8 cellular contexts compared by ENCODE assay signal in the genomic region with DNA sequence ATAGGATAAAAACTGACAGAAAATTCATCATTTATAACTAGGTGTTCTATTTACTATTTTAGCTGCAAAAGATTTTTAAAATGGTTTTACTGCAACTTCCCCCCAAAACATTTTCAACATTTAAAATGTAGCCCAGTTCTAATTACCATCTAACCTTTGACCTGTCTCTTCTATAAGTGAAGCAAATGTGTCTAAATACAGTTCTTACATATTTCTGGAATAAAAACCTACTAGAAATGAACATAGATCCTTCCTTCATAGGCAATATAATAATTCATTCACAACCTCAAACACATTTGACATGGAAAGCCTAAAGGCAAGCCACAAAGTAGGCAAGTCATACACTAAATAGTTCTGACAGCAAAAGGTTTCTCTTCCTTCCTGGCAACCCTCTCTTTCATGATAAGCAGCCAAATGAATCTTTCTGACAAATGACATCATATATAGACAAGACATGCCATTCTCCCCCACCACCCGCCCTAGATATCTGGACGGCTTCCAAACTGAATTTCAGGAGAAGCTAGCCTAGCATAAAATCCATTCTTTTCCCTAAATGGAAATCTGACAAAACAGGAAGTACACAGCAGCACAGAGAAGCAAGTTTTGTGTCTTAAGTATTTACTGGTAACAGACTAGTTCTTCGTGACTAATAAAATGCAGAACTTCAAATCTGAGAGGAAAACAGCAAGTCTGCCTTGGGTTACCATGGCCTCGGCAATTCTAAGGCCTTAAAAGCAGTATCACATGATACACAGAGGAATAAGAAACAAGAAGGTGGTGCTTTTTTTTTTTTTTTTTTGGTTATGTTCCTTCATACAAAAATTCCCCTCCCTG. TPM values are rescaled to one million over a fixed set of nuclear protein-coding genes. Genes with fewer than 3 reads are reported as not detected.
DNase-seq lines count a peak whose midpoint lies in the region; ATAC-seq and TF ChIP-seq lines count a peak whose summit lies in the region.

No MANE protein-coding gene starts in this region.

- H3K4me3 ChIP-seq in colonic mucosa (no peak overlapping the region), liver (ENCODE audit: low read depth in 1 of 3, low read length in 3 of 3) (no peak overlapping the region)

- H3K9me3 ChIP-seq in colonic mucosa (no peaks in the 10 kb centered on the region), liver (ENCODE audit: control insufficient read depth in 4 of 4, low read length in 3 of 4) (no peaks in the 10 kb centered on the region)

- H3K36me3 ChIP-seq in colonic mucosa (no peaks in the 10 kb centered on the region), liver (ENCODE audit: control insufficient read depth in 4 of 4, insufficient read depth in 3 of 4, low read depth in 1 of 4, low read length in 3 of 4) (peaks cover 7 to 19% (median 13%) of the 10 kb centered on the region in 4 donors)

- 24% methylated on average over 4 of the region's 4 CpGs for WGBS in liver

- H3K27ac ChIP-seq in colonic mucosa (peak overlapping the region; percentile 75), liver (ENCODE audit: low read depth in 1 of 2, low read length in 2 of 2) (peak overlapping the region; percentile 61 to 79), temporal lobe (ENCODE audit: low read depth, low read length) (peak overlapping the region; percentile 5)

- DNase-seq in GM03348 (ENCODE audit: low spot score) (peak; percentile 76), RPMI7951 (ENCODE audit: low read depth) (peak; percentile 88), colonic mucosa (peak; percentile 56), NCI-H2107 (lab: John Stamatoyannopoulos, UW) (no peak), HuH-7.5 (ENCODE audit: low spot score) (no peak)

- ATAC-seq in HG02610 (IDR thresholded peaks at IDR 0.05; ENCODE audit: unreplicated experiment), result peak; percentile 75

- H3K27me3 ChIP-seq in colonic mucosa, result no peaks in the 10 kb centered on the region
- no peaks in the 10 kb centered on the region for H3K27me3 ChIP-seq in liver (ENCODE audit: control insufficient read depth in 4 of 4, insufficient read depth in 4 of 4, low read length in 3 of 4)

- TF ChIP-seq CTCF in colonic mucosa (IDR thresholded peaks at IDR 0.05) (no peak), liver (IDR thresholded peaks at IDR 0.05; ENCODE audit: low read depth, low read length, missing input control) (no peak)

- peaks cover 12% of the 10 kb centered on the region for H3K4me1 ChIP-seq in colonic mucosa
- H3K4me1 ChIP-seq in liver (ENCODE audit: control insufficient read depth in 4 of 4, insufficient read depth in 4 of 4, low read length in 3 of 4), result peaks cover 10 to 46% (median 38%) of the 10 kb centered on the region in 4 donors

- H3K9ac ChIP-seq in colonic mucosa (ENCODE audit: low read depth in 2 of 2, low read length in 2 of 2) (no peak overlapping the region), liver (ENCODE audit: low read depth in 1 of 2, low read length in 2 of 2) (peak overlapping the region in 1 of 2 donors; percentile 10)

- TF ChIP-seq RAD21 in liver (IDR thresholded peaks at IDR 0.05), result no peak

- intact Hi-C loops in colonic mucosa (cut with DNase I), result no loop called here

TF ChIP-seq in liver, 16 proteins besides CTCF, POLR2A, EP300 and RAD21:
- peak; percentile 54 for TF ChIP-seq SP1 (IDR thresholded peaks at IDR 0.05)
- peak; percentile 49 for TF ChIP-seq YY1 (IDR thresholded peaks at IDR 0.05)
- no peak for TF ChIP-seq HNF4A (conservative IDR thresholded peaks at IDR 0.05)
- TF ChIP-seq RXRA (IDR thresholded peaks at IDR 0.05), result peak in 1 of 2 donors; percentile 5
- TF ChIP-seq ATF3 (IDR thresholded peaks at IDR 0.05), result peak; percentile 7
- TF ChIP-seq, protein P1, sequence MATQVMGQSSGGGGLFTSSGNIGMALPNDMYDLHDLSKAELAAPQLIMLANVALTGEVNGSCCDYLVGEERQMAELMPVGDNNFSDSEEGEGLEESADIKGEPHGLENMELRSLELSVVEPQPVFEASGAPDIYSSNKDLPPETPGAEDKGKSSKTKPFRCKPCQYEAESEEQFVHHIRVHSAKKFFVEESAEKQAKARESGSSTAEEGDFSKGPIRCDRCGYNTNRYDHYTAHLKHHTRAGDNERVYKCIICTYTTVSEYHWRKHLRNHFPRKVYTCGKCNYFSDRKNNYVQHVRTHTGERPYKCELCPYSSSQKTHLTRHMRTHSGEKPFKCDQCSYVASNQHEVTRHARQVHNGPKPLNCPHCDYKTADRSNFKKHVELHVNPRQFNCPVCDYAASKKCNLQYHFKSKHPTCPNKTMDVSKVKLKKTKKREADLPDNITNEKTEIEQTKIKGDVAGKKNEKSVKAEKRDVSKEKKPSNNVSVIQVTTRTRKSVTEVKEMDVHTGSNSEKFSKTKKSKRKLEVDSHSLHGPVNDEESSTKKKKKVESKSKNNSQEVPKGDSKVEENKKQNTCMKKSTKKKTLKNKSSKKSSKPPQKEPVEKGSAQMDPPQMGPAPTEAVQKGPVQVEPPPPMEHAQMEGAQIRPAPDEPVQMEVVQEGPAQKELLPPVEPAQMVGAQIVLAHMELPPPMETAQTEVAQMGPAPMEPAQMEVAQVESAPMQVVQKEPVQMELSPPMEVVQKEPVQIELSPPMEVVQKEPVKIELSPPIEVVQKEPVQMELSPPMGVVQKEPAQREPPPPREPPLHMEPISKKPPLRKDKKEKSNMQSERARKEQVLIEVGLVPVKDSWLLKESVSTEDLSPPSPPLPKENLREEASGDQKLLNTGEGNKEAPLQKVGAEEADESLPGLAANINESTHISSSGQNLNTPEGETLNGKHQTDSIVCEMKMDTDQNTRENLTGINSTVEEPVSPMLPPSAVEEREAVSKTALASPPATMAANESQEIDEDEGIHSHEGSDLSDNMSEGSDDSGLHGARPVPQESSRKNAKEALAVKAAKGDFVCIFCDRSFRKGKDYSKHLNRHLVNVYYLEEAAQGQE (IDR thresholded peaks at IDR 0.05), result peak; percentile 38
- TF ChIP-seq GABPA (IDR thresholded peaks at IDR 0.05 in 1 of 2, conservative IDR thresholded peaks at IDR 0.05 in 1 of 2), result no peak

RNA-seq across cellular contexts. Expression of gene ARID4A, which starts 17.2 kb away (rescaled TPM):
- 4.3 and 5.9 TPM in 2 replicates for total RNA-seq in RPMI7951 (2014; rRNA removed; shearing (Covaris generic))
- total RNA-seq in colonic mucosa, result 10 to 100 TPM; 21.4 to 26.8 TPM
- total RNA-seq in liver, result 10 to 100 TPM; 10.1 to 13.9 TPM
- 10 to 100 TPM in 1 of 2 donors, 1 to 10 TPM in 1; 3.8 to 26.9 TPM for polyA plus RNA-seq in liver
- total RNA-seq in temporal lobe, result 50.9 TPM

RNA-seq across cellular contexts. Expression of gene PSMA3, which starts 36.5 kb away (rescaled TPM):
- 215 and 218 TPM in 2 replicates for total RNA-seq in RPMI7951 (2014; rRNA removed; shearing (Covaris generic))
- total RNA-seq in colonic mucosa (100 to 1,000 TPM; 116 to 182 TPM), liver (100 to 1,000 TPM in 1 of 2 donors, 10 to 100 TPM in 1; 54.6 to 120 TPM), temporal lobe (38.8 TPM)
- polyA plus RNA-seq in liver, result 100 to 1,000 TPM; 106 to 192 TPM

Comparison
In these comparisons a context has a peak if more than half of its experiments do, and no peak if none do; other contexts are left out.
1. DNase-seq: peak in GM03348 (single experiment), RPMI7951 (single experiment) and colonic mucosa (single experiment); none in NCI-H2107 (single experiment) and HuH-7.5 (single experiment).
2. H3K27ac ChIP-seq: peak in every context shown above with its lines; median percentile 75 in colonic mucosa; 70 in liver; 5 in temporal lobe.